Comparison of ENCODE assay signal across 13 cellular contexts in the genomic region with DNA sequence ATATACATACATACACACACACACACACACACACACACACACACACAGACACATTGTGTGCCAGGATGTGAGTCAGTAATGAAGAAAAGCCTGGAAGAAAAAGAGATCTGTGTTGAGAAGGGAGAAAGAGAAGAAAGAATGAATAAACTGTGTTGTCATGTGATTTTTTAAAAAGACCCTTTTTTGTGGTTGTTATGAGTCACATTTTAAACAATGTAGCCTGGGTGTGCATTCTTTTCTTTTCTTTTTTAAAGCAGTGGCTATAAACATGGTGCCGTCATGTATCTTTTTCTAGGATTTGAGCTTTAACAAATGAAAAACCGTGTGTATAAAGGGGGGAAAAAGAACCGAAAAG.
DNase-seq lines count a peak whose midpoint lies in the region; ATAC-seq, FAIRE-seq and TF ChIP-seq lines count a peak whose summit lies in the region.
"Had no signal": no experiment of that assay in that cellular context is flagged by ENCODE, and none has a peak within 500 bp of the region (broad histone marks: within the 10 kb centered on the region; RNA-seq: fewer than 3 reads in every experiment).

No MANE protein-coding gene starts in this region.

- DNase-seq in HCEC 1CT (peak; percentile 67), astrocyte (ENCODE audit: low read depth) (peak; percentile 95), foreskin fibroblast (peak; percentile 72), skeletal muscle cell (ENCODE audit: low read depth) (peak; percentile 85), DMS79 treated with DMSO at 0.1 percent for 48 hours (lab: John Stamatoyannopoulos, UW) (no peak), erythroblast (lab: John Stamatoyannopoulos, UW) (no peak), NCI-H510A treated with DMSO at 0.1 percent for 48 hours (lab: John Stamatoyannopoulos, UW) (no peak)
- DNase-seq: activated CD8-positive, alpha-beta memory T cell treated with anti-CD3 and anti-CD28 coated beads for 24 hours; adrenal gland; hippocampal formation; naive thymus-derived CD4-positive, alpha-beta T cell; stimulated activated CD4-positive, alpha-beta T cell treated with anti-CD3 and anti-CD28 coated beads, Interleukin-4, amount 100 ng/mL, for 4 hours had no signal

- peak overlapping the region; percentile 68 for H3K27ac Mint-ChIP-seq in astrocyte (ENCODE audit: unreplicated experiment)

- peak overlapping the region; percentile 55 for H3K9ac ChIP-seq in astrocyte (ENCODE audit: low read length)

- H3K36me3 ChIP-seq in astrocyte (ENCODE audit: insufficient read depth, low read length): peaks cover 18% of the 10 kb centered on the region

- peaks cover 4% of the 10 kb centered on the region for H3K27me3 Mint-ChIP-seq in astrocyte (ENCODE audit: low read depth, unreplicated experiment)

- H3K79me2 ChIP-seq in astrocyte (ENCODE audit: insufficient read depth, low read length): no peaks in the 10 kb centered on the region

- TF ChIP-seq CTCF in astrocyte (IDR thresholded peaks at IDR 0.05; ENCODE audit: insufficient read depth, low read depth, low read length): no peak
- TF ChIP-seq CTCF in foreskin fibroblast (IDR thresholded peaks at IDR 0.05; ENCODE audit: low read depth, low read length): no peak

- no peaks in the 10 kb centered on the region for H3K27me3 ChIP-seq in astrocyte (ENCODE audit: insufficient read depth, low read length)
- H3K27me3 ChIP-seq: adrenal gland had no signal

- H3K4me2 ChIP-seq in astrocyte (ENCODE audit: low read length): peak overlapping the region; percentile 72

- H3K4me1 Mint-ChIP-seq in astrocyte (ENCODE audit: low read depth, unreplicated experiment): peaks cover 27% of the 10 kb centered on the region

- peaks cover 10% of the 10 kb centered on the region for H3K36me3 Mint-ChIP-seq in astrocyte (ENCODE audit: low read depth, unreplicated experiment)
- H3K36me3 Mint-ChIP-seq: naive thymus-derived CD4-positive, alpha-beta T cell had no signal

- peaks cover 8% of the 10 kb centered on the region for H3K9me3 Mint-ChIP-seq in astrocyte (ENCODE audit: unreplicated experiment)
- H3K9me3 Mint-ChIP-seq: naive thymus-derived CD4-positive, alpha-beta T cell had no signal

- H3K9me3 ChIP-seq in astrocyte (ENCODE audit: insufficient read depth, low read depth, low read length): no peaks in the 10 kb centered on the region
- H3K9me3 ChIP-seq: adrenal gland had no signal

- ATAC-seq in GM21825 (IDR thresholded peaks at IDR 0.05; ENCODE audit: unreplicated experiment): no peak
- ATAC-seq: naive thymus-derived CD4-positive, alpha-beta T cell had no signal

- no peak overlapping the region for H3K4me3 ChIP-seq in astrocyte (ENCODE audit: insufficient read depth, low read depth, low read length)
- no peak overlapping the region for H3K4me3 ChIP-seq in foreskin fibroblast (ENCODE audit: low read depth in 1 of 2, low read length in 2 of 2)
- H3K4me3 ChIP-seq in skeletal muscle cell (ENCODE audit: low read depth, low read length): no peak overlapping the region
- H3K4me3 ChIP-seq: adrenal gland had no signal

- TF ChIP-seq POLR2A in erythroblast (IDR thresholded peaks at IDR 0.05; ENCODE audit: low read length): no peak

- H2AFZ ChIP-seq in astrocyte (ENCODE audit: low read depth, low read length): no peak overlapping the region

- FAIRE-seq in astrocyte (lab: Jason Lieb, UNC): peak; percentile 88

- H3K4me3 Mint-ChIP-seq in astrocyte (ENCODE audit: unreplicated experiment): peak overlapping the region; percentile 41
- H3K4me3 Mint-ChIP-seq: naive thymus-derived CD4-positive, alpha-beta T cell had no signal

- H4K20me1 ChIP-seq in astrocyte (ENCODE audit: insufficient read depth, low read length): no peaks in the 10 kb centered on the region

- peak overlapping the region; percentile 80 for H3K27ac ChIP-seq in astrocyte (ENCODE audit: low read depth, low read length)
- H3K27ac ChIP-seq: adrenal gland had no signal

- peaks cover 28% of the 10 kb centered on the region for H3K4me1 ChIP-seq in astrocyte (ENCODE audit: insufficient read depth, low read length)
- H3K4me1 ChIP-seq: adrenal gland had no signal

Comparison
In these comparisons a context has a peak if more than half of its experiments do, and no peak if none do; other contexts are left out.
1. DNase-seq: peak in HCEC 1CT (single experiment), astrocyte (single experiment), foreskin fibroblast (2 of 2) and skeletal muscle cell (single experiment); none in DMS79 treated with DMSO at 0.1 percent for 48 hours (single experiment), erythroblast (0 of 2) and NCI-H510A treated with DMSO at 0.1 percent for 48 hours (single experiment).